ENCODE assay signal across 10 cellular contexts in the genomic region with DNA sequence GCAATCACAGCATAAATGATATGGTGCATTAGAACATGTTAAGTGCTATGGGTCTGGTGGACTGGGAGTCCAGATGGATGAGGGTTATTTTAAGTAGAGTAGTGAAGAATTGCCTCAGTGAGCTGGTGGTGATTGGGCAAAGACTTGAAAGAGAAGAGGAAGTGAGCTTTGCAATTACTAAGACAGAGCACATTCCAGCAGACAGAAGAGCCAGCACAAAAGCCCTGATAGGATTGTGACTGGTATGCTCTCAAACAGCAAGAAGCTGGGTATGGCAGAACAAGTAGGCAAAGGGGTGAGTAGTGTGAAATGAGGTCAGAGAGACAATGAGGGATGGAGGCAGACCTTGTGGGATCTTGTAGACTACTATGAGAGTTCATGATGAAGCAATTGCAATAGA. TPM values are rescaled to one million over a fixed set of nuclear protein-coding genes. Genes with fewer than 3 reads are reported as not detected.
DNase-seq lines count a peak whose midpoint lies in the region; ATAC-seq and TF ChIP-seq lines count a peak whose summit lies in the region.
"Had no signal": no experiment of that assay in that cellular context is flagged by ENCODE, and none has a peak within 500 bp of the region (broad histone marks: within the 10 kb centered on the region; RNA-seq: fewer than 3 reads in every experiment).

No MANE protein-coding gene starts in this region.

- H3K27ac Mint-ChIP-seq in GM23338 (no peak overlapping the region; the same call in 1 of the 2 replicates), osteocyte (ENCODE audit: unreplicated experiment) (peak overlapping the region; percentile 96)

- H3K79me2 ChIP-seq in GM23338 (replicated peaks; ENCODE audit: insufficient read depth) = no peaks in the 10 kb centered on the region

- ATAC-seq in GM23338 (peak; percentile 77), esophagus mucosa (peak; percentile 76), HG03571 (IDR thresholded peaks at IDR 0.05; ENCODE audit: unreplicated experiment) (no peak)

- H3K4me1 ChIP-seq in GM23338 (ENCODE audit: insufficient read depth) (no peaks in the 10 kb centered on the region; the same call in 1 of the 2 replicates), HAP-1 (no peaks in the 10 kb centered on the region)

- H3K4me3 Mint-ChIP-seq in GM23338 (no peak overlapping the region), osteocyte (ENCODE audit: unreplicated experiment) (no peak overlapping the region)

- H3K36me3 Mint-ChIP-seq in GM23338 (ENCODE audit: low read depth) (no peaks in the 10 kb centered on the region), osteocyte (ENCODE audit: unreplicated experiment) (peaks cover 10% of the 10 kb centered on the region)

- no peaks in the 10 kb centered on the region for H3F3A ChIP-seq in GM23338 (replicated peaks; ENCODE audit: low read depth)

- no peaks in the 10 kb centered on the region; the same call in 1 of the 2 replicates for H3K9me3 ChIP-seq in HAP-1

- H3K4me1 Mint-ChIP-seq in GM23338 (peaks cover 6% of the 10 kb centered on the region; the same call in 2 of the 3 replicates), osteocyte (ENCODE audit: unreplicated experiment) (peaks cover 53% of the 10 kb centered on the region)

- H3K9me2 ChIP-seq in GM23338 (ENCODE audit: insufficient read depth) = no peaks in the 10 kb centered on the region

- DNase-seq in GM23338 (ENCODE audit: low spot score) = peak; percentile 55
- DNase-seq in RKO (ENCODE audit: low spot score) = peak; percentile 41
- no peak for DNase-seq in osteocyte (ENCODE audit: extremely low spot score, unreplicated experiment)
- DNase-seq in DMS79 treated with DMSO at 0.1 percent for 48 hours (lab: John Stamatoyannopoulos, UW) = no peak
- DNase-seq in HAP-1 (ENCODE audit: low spot score in 2 of 2) = no peak
- no peak for DNase-seq in stimulated activated CD4-positive, alpha-beta T cell treated with anti-CD3 and anti-CD28 coated beads, Interleukin-4, amount 100 ng/mL, for 4 hours
- DNase-seq: dorsolateral prefrontal cortex, NCI-H526 treated with DMSO at 0.1 percent for 48 hours had no signal

- H3K27me3 ChIP-seq in GM23338 (ENCODE audit: insufficient read depth) (no peaks in the 10 kb centered on the region), HAP-1 (ENCODE audit: low read depth) (no peaks in the 10 kb centered on the region)
- H3K27me3 ChIP-seq: dorsolateral prefrontal cortex had no signal

- H3K27ac ChIP-seq in GM23338 (ENCODE audit: low read depth) = no peak overlapping the region
- H3K27ac ChIP-seq: dorsolateral prefrontal cortex had no signal

- in situ Hi-C loops in HAP-1 (cut with MboI; ENCODE audit: low sequenced_read_pairs) = no loop called here

- H2AFZ ChIP-seq in GM23338 = no peak overlapping the region

- H4K20me1 ChIP-seq in GM23338 (replicated peaks; ENCODE audit: insufficient read depth) = no peaks in the 10 kb centered on the region

- peaks cover 3% of the 10 kb centered on the region for H3K27me3 Mint-ChIP-seq in GM23338 (ENCODE audit: insufficient read depth, low read depth, poor library complexity)
- H3K27me3 Mint-ChIP-seq in osteocyte (ENCODE audit: unreplicated experiment) = no peaks in the 10 kb centered on the region

- H3K36me3 ChIP-seq in GM23338 (ENCODE audit: insufficient read depth) (no peaks in the 10 kb centered on the region), HAP-1 (replicated peaks) (no peaks in the 10 kb centered on the region)

- H3K4me3 ChIP-seq in GM23338 (no peak overlapping the region), HAP-1 (no peak overlapping the region)
- H3K4me3 ChIP-seq: dorsolateral prefrontal cortex had no signal

- no peaks in the 10 kb centered on the region for H3K9me3 Mint-ChIP-seq in GM23338
- H3K9me3 Mint-ChIP-seq in osteocyte (ENCODE audit: unreplicated experiment) = no peaks in the 10 kb centered on the region

- TF ChIP-seq CTCF in GM23338 (conservative IDR thresholded peaks at IDR 0.05; ENCODE audit: low read depth in 2 of 2) (no peak), osteocyte (IDR thresholded peaks at IDR 0.05) (no peak)

- no peak overlapping the region for H3K4me2 ChIP-seq in GM23338

TF ChIP-seq in GM23338, 12 proteins besides CTCF, POLR2A, EP300 and RAD21 (continues in another document):
- no peak for TF ChIP-seq ZNF331 (CRISPR knock-in tag; IDR thresholded peaks at IDR 0.05; ENCODE audit: low read depth)
- no peak for TF ChIP-seq EZH2 (IDR thresholded peaks at IDR 0.05; ENCODE audit: low read depth, unreplicated experiment)
- TF ChIP-seq, protein P1, sequence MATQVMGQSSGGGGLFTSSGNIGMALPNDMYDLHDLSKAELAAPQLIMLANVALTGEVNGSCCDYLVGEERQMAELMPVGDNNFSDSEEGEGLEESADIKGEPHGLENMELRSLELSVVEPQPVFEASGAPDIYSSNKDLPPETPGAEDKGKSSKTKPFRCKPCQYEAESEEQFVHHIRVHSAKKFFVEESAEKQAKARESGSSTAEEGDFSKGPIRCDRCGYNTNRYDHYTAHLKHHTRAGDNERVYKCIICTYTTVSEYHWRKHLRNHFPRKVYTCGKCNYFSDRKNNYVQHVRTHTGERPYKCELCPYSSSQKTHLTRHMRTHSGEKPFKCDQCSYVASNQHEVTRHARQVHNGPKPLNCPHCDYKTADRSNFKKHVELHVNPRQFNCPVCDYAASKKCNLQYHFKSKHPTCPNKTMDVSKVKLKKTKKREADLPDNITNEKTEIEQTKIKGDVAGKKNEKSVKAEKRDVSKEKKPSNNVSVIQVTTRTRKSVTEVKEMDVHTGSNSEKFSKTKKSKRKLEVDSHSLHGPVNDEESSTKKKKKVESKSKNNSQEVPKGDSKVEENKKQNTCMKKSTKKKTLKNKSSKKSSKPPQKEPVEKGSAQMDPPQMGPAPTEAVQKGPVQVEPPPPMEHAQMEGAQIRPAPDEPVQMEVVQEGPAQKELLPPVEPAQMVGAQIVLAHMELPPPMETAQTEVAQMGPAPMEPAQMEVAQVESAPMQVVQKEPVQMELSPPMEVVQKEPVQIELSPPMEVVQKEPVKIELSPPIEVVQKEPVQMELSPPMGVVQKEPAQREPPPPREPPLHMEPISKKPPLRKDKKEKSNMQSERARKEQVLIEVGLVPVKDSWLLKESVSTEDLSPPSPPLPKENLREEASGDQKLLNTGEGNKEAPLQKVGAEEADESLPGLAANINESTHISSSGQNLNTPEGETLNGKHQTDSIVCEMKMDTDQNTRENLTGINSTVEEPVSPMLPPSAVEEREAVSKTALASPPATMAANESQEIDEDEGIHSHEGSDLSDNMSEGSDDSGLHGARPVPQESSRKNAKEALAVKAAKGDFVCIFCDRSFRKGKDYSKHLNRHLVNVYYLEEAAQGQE (IDR thresholded peaks at IDR 0.05; ENCODE audit: unreplicated experiment) = no peak

RNA-seq across cellular contexts. Expression of a gene that starts 2.0 kb away (rescaled TPM):
- total RNA-seq in GM23338 (2014; rRNA removed; shearing (Covaris generic)) = not detected in 2 replicates
- 0.26 TPM in 1 of 2 replicates, not detected in the other for polyA plus RNA-seq in GM23338 (2016; fragmentation: Nextera tagmentation; extraction: Ambion mirVana)
- total RNA-seq in esophagus mucosa (not detected), osteocyte (0.42 and 0.64 TPM in 2 replicates)

Comparison
In these comparisons a context has a peak if more than half of its experiments do, and no peak if none do; other contexts are left out.
1. DNase-seq: peak in GM23338 (single experiment) and RKO (single experiment); none in osteocyte (single experiment), DMS79 treated with DMSO at 0.1 percent for 48 hours (single experiment), HAP-1 (0 of 2) and stimulated activated CD4-positive, alpha-beta T cell treated with anti-CD3 and anti-CD28 coated beads, Interleukin-4, amount 100 ng/mL, for 4 hours (0 of 2).